Comparison of ENCODE assay signal across 12 cellular contexts in the genomic region with DNA sequence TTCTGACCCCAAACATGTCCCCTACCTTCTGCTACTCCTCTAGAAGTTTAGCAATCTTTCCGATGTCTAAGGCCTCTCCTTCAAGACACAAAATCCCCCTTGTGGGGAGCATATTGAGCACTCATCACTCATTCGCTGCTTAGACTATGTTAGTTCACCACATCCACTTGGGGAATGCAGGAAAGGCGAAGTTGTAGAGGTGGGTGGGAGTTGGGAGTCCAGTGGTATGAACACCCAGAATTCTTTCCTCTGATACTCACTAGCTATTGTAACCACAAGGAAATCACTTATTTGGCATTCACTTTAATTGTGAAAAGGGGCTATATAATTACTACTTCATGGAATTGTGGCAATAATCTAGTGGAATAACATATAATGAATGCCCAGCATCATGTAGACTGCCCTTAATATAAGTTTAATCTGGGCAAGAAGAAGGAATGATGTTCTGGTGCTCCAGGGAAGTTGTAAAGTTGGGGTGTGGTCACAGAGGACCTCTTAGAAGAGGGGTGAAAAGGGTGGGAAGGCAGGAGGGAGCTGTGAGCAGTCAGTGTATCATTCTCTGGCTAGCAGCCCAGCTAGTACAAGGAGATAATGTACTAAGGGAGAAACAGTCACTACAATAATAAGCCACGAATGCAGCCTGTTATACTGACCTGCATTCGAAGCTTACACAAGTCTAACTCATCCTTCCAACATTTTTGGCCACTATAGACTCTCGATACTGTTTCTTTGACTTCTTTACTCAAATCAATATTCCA.
DNase-seq lines count a peak whose midpoint lies in the region.
"Had no signal": no experiment of that assay in that cellular context is flagged by ENCODE, and none has a peak within 500 bp of the region (broad histone marks: within the 10 kb centered on the region; RNA-seq: fewer than 3 reads in every experiment).

No MANE protein-coding gene starts in this region.

- no peaks in the 10 kb centered on the region for H3K9me3 ChIP-seq in SJSA1 (replicated peaks)

- peaks cover 10% of the 10 kb centered on the region for H3K4me1 ChIP-seq in SJSA1 (replicated peaks)

- no peaks in the 10 kb centered on the region for H3K27me3 ChIP-seq in SJSA1 (replicated peaks)

- DNase-seq in HCEC 1CT = peak; percentile 93
- peak; percentile 20 to 41 for DNase-seq in SJSA1 (ENCODE audit: low read depth in 1 of 2, low spot score in 2 of 2)
- DNase-seq in fibroblast of peridontal ligament (ENCODE audit: extremely low read depth) = peak; percentile 85
- DNase-seq in stromal cell of bone marrow (ENCODE audit: low read depth) = peak; percentile 91
- DNase-seq in NCI-H2171 treated with DMSO at 0.1 percent for 48 hours (lab: John Stamatoyannopoulos, UW) = no peak
- no peak for DNase-seq in GM19238 (ENCODE audit: insufficient read length, low spot score)
- no peak for DNase-seq in SKM-1 (lab: John Stamatoyannopoulos, UW; ENCODE audit: unreplicated experiment)
- DNase-seq: activated naive CD8-positive, alpha-beta T cell treated with anti-CD3 and anti-CD28 coated beads, Interleukin-2, amount 50 U/mL, for 24 hours; MM.1S; NCI-H446; right cardiac atrium; substantia nigra had no signal

- no peak overlapping the region; the same call in 1 of the 2 replicates for H3K27ac ChIP-seq in SJSA1

- H3K36me3 ChIP-seq in SJSA1 = no peaks in the 10 kb centered on the region

- no peak overlapping the region for H3K4me3 ChIP-seq in SJSA1

Comparison
In these comparisons a context has a peak if more than half of its experiments do, and no peak if none do; other contexts are left out.
1. DNase-seq: peak in HCEC 1CT (single experiment), SJSA1 (2 of 2), fibroblast of peridontal ligament (single experiment) and stromal cell of bone marrow (single experiment); none in NCI-H2171 treated with DMSO at 0.1 percent for 48 hours (single experiment), GM19238 (single experiment) and SKM-1 (single experiment).